In the genomic region with DNA sequence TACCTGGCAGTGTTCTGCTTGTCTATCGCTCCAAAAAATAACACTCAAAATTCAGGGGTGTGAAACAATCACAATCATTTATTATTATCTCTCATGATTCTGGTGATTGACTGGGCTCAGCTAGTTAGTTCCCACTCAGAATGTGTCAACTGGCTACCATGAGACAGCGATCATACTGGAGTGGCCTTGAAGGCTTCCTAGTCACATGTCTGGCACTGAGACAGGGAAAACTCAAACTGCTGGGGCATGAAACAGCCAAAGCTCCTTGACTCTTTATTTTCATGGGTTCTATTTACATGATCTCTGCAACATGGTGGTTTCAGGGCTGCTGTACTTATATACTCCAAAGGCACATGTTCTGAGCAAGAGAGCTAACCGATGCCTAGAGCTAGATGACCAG, we compare ENCODE assay signal across 13 cellular contexts. TPM values are rescaled to one million over a fixed set of nuclear protein-coding genes. Genes with fewer than 3 reads are reported as not detected.
DNase-seq lines count a peak whose midpoint lies in the region; ATAC-seq, FAIRE-seq and TF ChIP-seq lines count a peak whose summit lies in the region.
"Had no signal": no experiment of that assay in that cellular context is flagged by ENCODE, and none has a peak within 500 bp of the region (broad histone marks: within the 10 kb centered on the region; RNA-seq: fewer than 3 reads in every experiment).

No MANE protein-coding gene starts in this region.

- H3K27me3 ChIP-seq in GM12878 (replicated peaks in 1 of 2; ENCODE audit: control insufficient read depth in 2 of 2, insufficient read depth in 2 of 2, low read length in 1 of 2) (no peaks in the 10 kb centered on the region), upper lobe of right lung (no peaks in the 10 kb centered on the region)
- H3K27me3 ChIP-seq: BE2C had no signal

- H2AFZ ChIP-seq in GM12878 (ENCODE audit: control insufficient read depth, low read depth, low read length): no peak overlapping the region; the same call in 1 of the 2 replicates

- no peaks in the 10 kb centered on the region for H3K9me3 ChIP-seq in GM12878 (replicated peaks; ENCODE audit: control insufficient read depth, insufficient read depth, low read length)
- no peaks in the 10 kb centered on the region for H3K9me3 ChIP-seq in upper lobe of right lung
- H3K9me3 ChIP-seq: BE2C had no signal

- H3K27ac ChIP-seq in GM12878 (ENCODE audit: control insufficient read depth, insufficient read depth) (no peak overlapping the region), upper lobe of right lung (no peak overlapping the region)

- no peaks in the 10 kb centered on the region for H3K79me2 ChIP-seq in GM12878 (ENCODE audit: control insufficient read depth, insufficient read depth, low read length)

- H3K36me3 Mint-ChIP-seq in IgD-negative memory B cell (peaks cover 1% of the 10 kb centered on the region), nephron (ENCODE audit: low read depth) (no peaks in the 10 kb centered on the region)

- RAD21 ChIA-PET in GM12878 (lab: Charles Lee; ENCODE audit: unreplicated experiment): interaction anchor here (0.5 to 2.9 kb wide), 11 partner anchors 8 to 93 kb away, joined by 3 to 20 read pairs (median 4); no protein-coding TSS in a partner anchor

- 0 out of 2 replicates have a peak overlapping the region, but pooled peaks have one; percentile 28 for H3K4me2 ChIP-seq in GM12878 (ENCODE audit: control insufficient read depth, insufficient read depth)

- no peak for FAIRE-seq in GM12878 (lab: Jason Lieb, UNC)

- H3K4me3 Mint-ChIP-seq in IgD-negative memory B cell (no peak overlapping the region), nephron (no peak overlapping the region)
- H3K4me3 Mint-ChIP-seq: CD4-positive, alpha-beta T cell had no signal

- SMC1A ChIA-PET in GM12878 (lab: Charles Lee; ENCODE audit: uncharacterized antibody, unreplicated experiment): interaction anchor here (0.6 to 5.1 kb wide), 12 partner anchors 9 to 90 kb away, joined by 3 to 62 read pairs (median 4); no protein-coding TSS in a partner anchor

- 82% methylated on average over 3 of the region's 3 CpGs for WGBS in GM12878 (ENCODE audit: insufficient coverage, insufficient replicate concordance, low lambda C conversion rate, missing lambda C conversion rate)

- H3K27ac Mint-ChIP-seq in IgD-negative memory B cell (peak overlapping the region in 2 of 3 donors; percentile 6 to 76), nephron (peak overlapping the region; percentile 16 to 82 (median 71))
- H3K27ac Mint-ChIP-seq: CD4-positive, alpha-beta T cell had no signal

- DNase-seq in GM12878 (ENCODE audit: low read depth, low spot score) (no peak), upper lobe of right lung (no peak), OCI-M2 (lab: John Stamatoyannopoulos, UW; ENCODE audit: unreplicated experiment) (no peak)
- DNase-seq: BE2C; CD4-positive, alpha-beta T cell; NCI-H1092; NCI-H146; NCI-H510A treated with DMSO at 0.1 percent for 48 hours had no signal

- TF ChIP-seq EP300 in GM12878 (IDR thresholded peaks at IDR 0.05; ENCODE audit: borderline replicate concordance in 1 of 2, control insufficient read depth in 1 of 2, low read depth in 2 of 2, low read length in 2 of 2): no peak

- BruUV-seq in GM12878 (replicated peaks; lab: Mats Ljungman, UMichigan): no TSS peak

- POLR2A ChIA-PET in GM12878 (lab: Charles Lee): interaction anchor here (1.0 to 5.5 kb wide), 2 partner anchors 21 to 26 kb away, joined by 3 to 27 read pairs; no protein-coding TSS in a partner anchor

- H3K4me1 ChIP-seq in GM12878 (ENCODE audit: control insufficient read depth, insufficient read depth, low read length) (peaks cover 21% of the 10 kb centered on the region), upper lobe of right lung (peaks cover 6% of the 10 kb centered on the region)
- H3K4me1 ChIP-seq: BE2C had no signal

- H3K27me3 Mint-ChIP-seq in IgD-negative memory B cell (no peaks in the 10 kb centered on the region), nephron (ENCODE audit: low read depth) (peaks cover 8% of the 10 kb centered on the region)
- H3K27me3 Mint-ChIP-seq: CD4-positive, alpha-beta T cell had no signal

- H3K9me3 Mint-ChIP-seq in IgD-negative memory B cell: no peaks in the 10 kb centered on the region
- H3K9me3 Mint-ChIP-seq in nephron: no peaks in the 10 kb centered on the region
- H3K9me3 Mint-ChIP-seq: CD4-positive, alpha-beta T cell had no signal

- CTCF ChIA-PET in GM12878 (lab: Yijun Ruan, JAX): interaction anchor here (0.8 to 4.0 kb wide), 8 partner anchors 9 to 85 kb away, joined by 3 to 44 read pairs (median 4); no protein-coding TSS in a partner anchor

- H3K4me1 Mint-ChIP-seq in IgD-negative memory B cell (peaks cover 11 to 24% (median 18%) of the 10 kb centered on the region in 3 donors), nephron (peaks cover 21% of the 10 kb centered on the region)

- H3K4me3 ChIP-seq in GM12878 (no peak overlapping the region), upper lobe of right lung (no peak overlapping the region)

- TF ChIP-seq RAD21 in GM12878 (IDR thresholded peaks at IDR 0.05; ENCODE audit: insufficient read depth, low read depth, low read length): no peak

- ATAC-seq in GM12878: no peak
- ATAC-seq in upper lobe of right lung: peak; percentile 9
- ATAC-seq in HG03565 (IDR thresholded peaks at IDR 0.05; ENCODE audit: unreplicated experiment): no peak
- ATAC-seq in GM21576 (IDR thresholded peaks at IDR 0.05; ENCODE audit: unreplicated experiment): no peak
- ATAC-seq: Panc1 had no signal

- H4K20me1 ChIP-seq in GM12878 (ENCODE audit: control insufficient read depth, insufficient read depth): no peaks in the 10 kb centered on the region

- no peak overlapping the region for H3K9ac ChIP-seq in GM12878 (ENCODE audit: control insufficient read depth, insufficient read depth, low read length)

- TF ChIP-seq CTCF in GM12878 (IDR thresholded peaks at IDR 0.05 in 2 of 3, conservative IDR thresholded peaks at IDR 0.05 in 1 of 3; ENCODE audit: control insufficient read depth in 2 of 3, extremely low read depth in 1 of 3, insufficient read depth in 1 of 3, low read depth in 3 of 3, low read length in 3 of 3): no peak
- TF ChIP-seq CTCF in nephron (IDR thresholded peaks at IDR 0.05; ENCODE audit: unreplicated experiment in 3 of 3): no peak
- no peak for TF ChIP-seq CTCF in upper lobe of right lung (IDR thresholded peaks at IDR 0.05)

- H3K36me3 ChIP-seq in GM12878 (ENCODE audit: control insufficient read depth in 2 of 2, insufficient read depth in 2 of 2, low read length in 1 of 2): no peaks in the 10 kb centered on the region
- H3K36me3 ChIP-seq in upper lobe of right lung: no peaks in the 10 kb centered on the region
- H3K36me3 ChIP-seq: BE2C had no signal

- TF ChIP-seq POLR2A in GM12878 (IDR thresholded peaks at IDR 0.05; ENCODE audit: low read depth, low read length): no peak

- intact Hi-C loops in GM12878 (cut with micrococcal nuclease; ENCODE audit: unreplicated experiment) (no loop called here), upper lobe of right lung (cut with DNase I) (no loop called here)

- in situ Hi-C loops in GM12878 (cut with MboI): no loop called here

TF ChIP-seq in GM12878, 131 proteins besides CTCF, POLR2A, EP300 and RAD21 (continues in another document):
- TF ChIP-seq, protein P1, sequence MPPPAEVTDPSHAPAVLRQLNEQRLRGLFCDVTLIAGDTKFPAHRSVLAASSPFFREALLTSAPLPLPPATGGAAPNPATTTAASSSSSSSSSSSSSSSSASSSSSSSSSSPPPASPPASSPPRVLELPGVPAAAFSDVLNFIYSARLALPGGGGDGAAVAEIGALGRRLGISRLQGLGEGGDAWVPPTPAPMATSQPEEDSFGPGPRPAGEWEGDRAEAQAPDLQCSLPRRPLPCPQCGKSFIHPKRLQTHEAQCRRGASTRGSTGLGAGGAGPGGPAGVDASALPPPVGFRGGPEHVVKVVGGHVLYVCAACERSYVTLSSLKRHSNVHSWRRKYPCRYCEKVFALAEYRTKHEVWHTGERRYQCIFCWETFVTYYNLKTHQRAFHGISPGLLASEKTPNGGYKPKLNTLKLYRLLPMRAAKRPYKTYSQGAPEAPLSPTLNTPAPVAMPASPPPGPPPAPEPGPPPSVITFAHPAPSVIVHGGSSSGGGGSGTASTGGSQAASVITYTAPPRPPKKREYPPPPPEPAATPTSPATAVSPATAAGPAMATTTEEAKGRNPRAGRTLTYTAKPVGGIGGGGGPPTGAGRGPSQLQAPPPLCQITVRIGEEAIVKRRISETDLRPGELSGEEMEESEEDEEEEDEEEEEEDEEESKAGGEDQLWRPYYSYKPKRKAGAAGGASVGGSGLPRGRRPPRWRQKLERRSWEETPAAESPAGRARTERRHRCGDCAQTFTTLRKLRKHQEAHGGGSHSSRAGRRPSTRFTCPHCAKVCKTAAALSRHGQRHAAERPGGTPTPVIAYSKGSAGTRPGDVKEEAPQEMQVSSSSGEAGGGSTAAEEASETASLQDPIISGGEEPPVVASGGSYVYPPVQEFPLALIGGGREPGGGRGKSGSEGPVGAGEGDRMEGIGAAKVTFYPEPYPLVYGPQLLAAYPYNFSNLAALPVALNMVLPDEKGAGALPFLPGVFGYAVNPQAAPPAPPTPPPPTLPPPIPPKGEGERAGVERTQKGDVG (CRISPR knock-in tag; IDR thresholded peaks at IDR 0.05): no peak

RNA-seq across cellular contexts. Expression of a gene that starts 6.2 kb away (rescaled TPM):
- 121 TPM for polyA plus RNA-seq in IgD-negative memory B cell
- 52.6 and 58.2 TPM in 2 replicates for total RNA-seq in GM12878 (2013; cell fraction: nucleolus; rRNA removed)
- 59.3 and 60.0 TPM in 2 replicates for total RNA-seq in GM12878 (2014; rRNA removed)
- total RNA-seq in GM12878 (2014; rRNA removed; fragmentation: Illumina TruSeq; extraction: Trizol): 16.3 and 17.7 TPM in 2 replicates
- 57.5 and 64.2 TPM in 2 replicates for total RNA-seq in GM12878 (2021)
- 18.8 TPM for polyA plus RNA-seq in GM12878 (2011; ENCODE audit: low read depth)
- polyA plus RNA-seq in GM12878 (2011; rRNA removed): 81.6 and 97.2 TPM in 2 replicates
- 71.3 and 110 TPM in 2 replicates for polyA plus RNA-seq in GM12878 (2011; cell fraction: cytosol; rRNA removed)
- 110 and 122 TPM in 2 replicates for polyA plus RNA-seq in GM12878 (2011; cell fraction: nucleus; rRNA removed)
- 44.2 and 54.2 TPM in 2 replicates for polyA plus RNA-seq in GM12878 (2012)
- polyA plus RNA-seq in GM12878 (2014; fragmentation: Illumina TruSeq; extraction: Trizol): 57.9 and 74.3 TPM in 2 replicates
- polyA plus RNA-seq in GM12878 (2014; fragmentation: Nextera tagmentation; extraction: Ambion mirVana): 10 to 100 TPM; 64.6 to 73.1 TPM
- polyA plus RNA-seq in GM12878 (2014; rRNA removed): 78.8 and 94.3 TPM in 2 replicates
- 10 to 100 TPM; 69.0 to 74.2 TPM for polyA plus RNA-seq in GM12878 (2016; fragmentation: Nextera tagmentation; extraction: Ambion mirVana)
- 77.5 and 85.9 TPM in 2 replicates for polyA minus RNA-seq in GM12878 (2011; rRNA and poly(A)+ RNA removed)
- polyA minus RNA-seq in GM12878 (2011; cell fraction: cytosol; rRNA and poly(A)+ RNA removed): 24.5 and 37.8 TPM in 2 replicates
- polyA minus RNA-seq in GM12878 (2011; cell fraction: nucleus; rRNA and poly(A)+ RNA removed): 21.4 and 30.3 TPM in 2 replicates
- total RNA-seq in upper lobe of right lung: 181 TPM
